Comparison of ENCODE assay signal across 1 cellular context in genomic region chr17:63524051-63524450, GRCh38.
TF ChIP-seq lines count a peak whose summit lies in the region.

No MANE protein-coding gene starts in this region.

TF ChIP-seq in HCT116, 20 proteins besides CTCF, POLR2A, EP300 and RAD21:
- TF ChIP-seq, protein P1, sequence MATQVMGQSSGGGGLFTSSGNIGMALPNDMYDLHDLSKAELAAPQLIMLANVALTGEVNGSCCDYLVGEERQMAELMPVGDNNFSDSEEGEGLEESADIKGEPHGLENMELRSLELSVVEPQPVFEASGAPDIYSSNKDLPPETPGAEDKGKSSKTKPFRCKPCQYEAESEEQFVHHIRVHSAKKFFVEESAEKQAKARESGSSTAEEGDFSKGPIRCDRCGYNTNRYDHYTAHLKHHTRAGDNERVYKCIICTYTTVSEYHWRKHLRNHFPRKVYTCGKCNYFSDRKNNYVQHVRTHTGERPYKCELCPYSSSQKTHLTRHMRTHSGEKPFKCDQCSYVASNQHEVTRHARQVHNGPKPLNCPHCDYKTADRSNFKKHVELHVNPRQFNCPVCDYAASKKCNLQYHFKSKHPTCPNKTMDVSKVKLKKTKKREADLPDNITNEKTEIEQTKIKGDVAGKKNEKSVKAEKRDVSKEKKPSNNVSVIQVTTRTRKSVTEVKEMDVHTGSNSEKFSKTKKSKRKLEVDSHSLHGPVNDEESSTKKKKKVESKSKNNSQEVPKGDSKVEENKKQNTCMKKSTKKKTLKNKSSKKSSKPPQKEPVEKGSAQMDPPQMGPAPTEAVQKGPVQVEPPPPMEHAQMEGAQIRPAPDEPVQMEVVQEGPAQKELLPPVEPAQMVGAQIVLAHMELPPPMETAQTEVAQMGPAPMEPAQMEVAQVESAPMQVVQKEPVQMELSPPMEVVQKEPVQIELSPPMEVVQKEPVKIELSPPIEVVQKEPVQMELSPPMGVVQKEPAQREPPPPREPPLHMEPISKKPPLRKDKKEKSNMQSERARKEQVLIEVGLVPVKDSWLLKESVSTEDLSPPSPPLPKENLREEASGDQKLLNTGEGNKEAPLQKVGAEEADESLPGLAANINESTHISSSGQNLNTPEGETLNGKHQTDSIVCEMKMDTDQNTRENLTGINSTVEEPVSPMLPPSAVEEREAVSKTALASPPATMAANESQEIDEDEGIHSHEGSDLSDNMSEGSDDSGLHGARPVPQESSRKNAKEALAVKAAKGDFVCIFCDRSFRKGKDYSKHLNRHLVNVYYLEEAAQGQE (IDR thresholded peaks at IDR 0.05; ENCODE audit: low read depth), result peak; percentile 0; the same call in 1 of the 2 replicates
- TF ChIP-seq YY1 (IDR thresholded peaks at IDR 0.05; ENCODE audit: extremely low read depth, insufficient replicate concordance, low read depth, low read length) (no peak), EZH2phosphoT487 (IDR thresholded peaks at IDR 0.05; ENCODE audit: borderline replicate concordance) (no peak), ELF1 (IDR thresholded peaks at IDR 0.05; ENCODE audit: borderline replicate concordance, low read depth) (no peak)
TF ChIP-seq in HCT116: peak in this region for 1.
